Comparison of ENCODE assay signal across 21 cellular contexts in the genomic region with DNA sequence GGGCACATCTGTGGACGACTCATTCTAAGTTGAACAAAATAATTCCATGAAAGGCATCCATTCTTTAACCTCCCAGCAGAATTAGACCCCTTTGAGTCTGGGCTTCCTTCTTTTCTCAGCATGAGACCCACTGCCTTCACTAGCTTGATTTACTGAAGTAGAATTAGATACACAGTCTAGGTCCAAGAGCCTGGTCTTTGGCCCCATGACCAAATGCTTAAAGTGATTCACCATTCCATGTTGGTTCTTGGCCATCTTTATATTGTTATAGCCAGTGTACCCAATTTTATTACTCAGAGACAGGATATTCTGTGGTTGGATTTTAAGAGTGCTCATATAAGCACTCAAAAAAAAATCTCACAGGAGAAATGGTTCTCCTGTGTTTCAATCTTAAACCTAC.
DNase-seq lines count a peak whose midpoint lies in the region; FAIRE-seq and TF ChIP-seq lines count a peak whose summit lies in the region.
"Had no signal": no experiment of that assay in that cellular context is flagged by ENCODE, and none has a peak within 500 bp of the region (broad histone marks: within the 10 kb centered on the region; RNA-seq: fewer than 3 reads in every experiment).

No MANE protein-coding gene starts in this region.

- no peak overlapping the region for H2AFZ ChIP-seq in osteoblast (ENCODE audit: low read length)

- H3K4me3 ChIP-seq in MG63 (no peak overlapping the region), bronchial epithelial cell (ENCODE audit: low read depth, low read length) (no peak overlapping the region), osteoblast (ENCODE audit: insufficient read depth, low read length) (no peak overlapping the region)
- H3K4me3 ChIP-seq: GM12878, SJCRH30 had no signal

- no peaks in the 10 kb centered on the region for H4K20me1 ChIP-seq in osteoblast (ENCODE audit: insufficient read depth, low read length)

- no peak overlapping the region for H3K4me2 ChIP-seq in osteoblast (ENCODE audit: insufficient read depth, low read length)

- H3K79me2 ChIP-seq in osteoblast (ENCODE audit: insufficient read depth, low read length): no peaks in the 10 kb centered on the region

- H3K36me3 ChIP-seq in MG63 (no peaks in the 10 kb centered on the region), bronchial epithelial cell (ENCODE audit: control insufficient read depth, insufficient read depth, low read length) (no peaks in the 10 kb centered on the region), osteoblast (ENCODE audit: insufficient read depth, low read length) (no peaks in the 10 kb centered on the region)
- H3K36me3 ChIP-seq: BE2C, SJCRH30 had no signal

- peaks cover 13% of the 10 kb centered on the region for H3K4me1 ChIP-seq in osteoblast (ENCODE audit: insufficient read depth, low read length)
- H3K4me1 ChIP-seq: BE2C, SJCRH30 had no signal

- TF ChIP-seq CTCF in bronchial epithelial cell (IDR thresholded peaks at IDR 0.05; ENCODE audit: insufficient read depth, low read length, severe bottlenecking): no peak
- TF ChIP-seq CTCF in osteoblast (IDR thresholded peaks at IDR 0.05; ENCODE audit: extremely low read depth, low read depth, low read length): no peak

- H3K9me3 ChIP-seq in MG63: peaks cover 3% of the 10 kb centered on the region
- peaks cover 2% of the 10 kb centered on the region for H3K9me3 ChIP-seq in osteoblast (ENCODE audit: low read depth, low read length)
- H3K9me3 ChIP-seq: BE2C, SJCRH30 had no signal

- FAIRE-seq in bronchial epithelial cell (lab: Jason Lieb, UNC): no peak
- FAIRE-seq in GM19239 (lab: Jason Lieb, UNC): no peak
- FAIRE-seq: G401.6, GM12878 had no signal

- H3K27me3 ChIP-seq in MG63 (no peaks in the 10 kb centered on the region), bronchial epithelial cell (ENCODE audit: control insufficient read depth, insufficient read depth, low read length) (no peaks in the 10 kb centered on the region), osteoblast (ENCODE audit: insufficient read depth, low read length) (no peaks in the 10 kb centered on the region)
- H3K27me3 ChIP-seq: BE2C, SJCRH30 had no signal

- peak overlapping the region; percentile 39 for H3K27ac ChIP-seq in osteoblast (ENCODE audit: low read depth, low read length)
- H3K27ac ChIP-seq: HL-60, SJCRH30 had no signal

- DNase-seq in Daoy (ENCODE audit: low read depth) (peak; percentile 9), MG63 (peak; percentile 50), bronchial epithelial cell (ENCODE audit: low read depth) (peak; percentile 13), osteoblast (ENCODE audit: insufficient read length, low spot score, missing footprints) (peak; percentile 44), NCI-H1048 (lab: John Stamatoyannopoulos, UW) (no peak), amygdala (lab: John Stamatoyannopoulos, UW) (no peak), GM19239 (ENCODE audit: insufficient read length, low spot score) (no peak)
- DNase-seq: BE2C; CD4-positive, CD25-positive, alpha-beta regulatory T cell; COR-L47; DMS 273 treated with DMSO at 0.1 percent for 48 hours; DND-41; GOT3; NCI-H1694 treated with DMSO at 0.1 percent for 48 hours; NCI-H2107; NCI-H2227 treated with DMSO at 0.1 percent for 48 hours; NCI-H510A treated with DMSO at 0.1 percent for 48 hours; SJCRH30 had no signal

Comparison
In these comparisons a context has a peak if more than half of its experiments do, and no peak if none do; other contexts are left out.
1. DNase-seq: peak in Daoy (single experiment), MG63 (single experiment), bronchial epithelial cell (single experiment) and osteoblast (single experiment); none in NCI-H1048 (single experiment), amygdala (0 of 56) and GM19239 (single experiment).